In genomic region chr16:11612110-11612981, GRCh38 we compare ENCODE assay signal across 1 cellular context.
TF ChIP-seq lines count a peak whose summit lies in the region.

No MANE protein-coding gene starts in this region.

TF ChIP-seq in K562, 482 proteins besides CTCF, POLR2A, EP300 and RAD21 (continued from another document and continues in another):
- TF ChIP-seq, protein P1, sequence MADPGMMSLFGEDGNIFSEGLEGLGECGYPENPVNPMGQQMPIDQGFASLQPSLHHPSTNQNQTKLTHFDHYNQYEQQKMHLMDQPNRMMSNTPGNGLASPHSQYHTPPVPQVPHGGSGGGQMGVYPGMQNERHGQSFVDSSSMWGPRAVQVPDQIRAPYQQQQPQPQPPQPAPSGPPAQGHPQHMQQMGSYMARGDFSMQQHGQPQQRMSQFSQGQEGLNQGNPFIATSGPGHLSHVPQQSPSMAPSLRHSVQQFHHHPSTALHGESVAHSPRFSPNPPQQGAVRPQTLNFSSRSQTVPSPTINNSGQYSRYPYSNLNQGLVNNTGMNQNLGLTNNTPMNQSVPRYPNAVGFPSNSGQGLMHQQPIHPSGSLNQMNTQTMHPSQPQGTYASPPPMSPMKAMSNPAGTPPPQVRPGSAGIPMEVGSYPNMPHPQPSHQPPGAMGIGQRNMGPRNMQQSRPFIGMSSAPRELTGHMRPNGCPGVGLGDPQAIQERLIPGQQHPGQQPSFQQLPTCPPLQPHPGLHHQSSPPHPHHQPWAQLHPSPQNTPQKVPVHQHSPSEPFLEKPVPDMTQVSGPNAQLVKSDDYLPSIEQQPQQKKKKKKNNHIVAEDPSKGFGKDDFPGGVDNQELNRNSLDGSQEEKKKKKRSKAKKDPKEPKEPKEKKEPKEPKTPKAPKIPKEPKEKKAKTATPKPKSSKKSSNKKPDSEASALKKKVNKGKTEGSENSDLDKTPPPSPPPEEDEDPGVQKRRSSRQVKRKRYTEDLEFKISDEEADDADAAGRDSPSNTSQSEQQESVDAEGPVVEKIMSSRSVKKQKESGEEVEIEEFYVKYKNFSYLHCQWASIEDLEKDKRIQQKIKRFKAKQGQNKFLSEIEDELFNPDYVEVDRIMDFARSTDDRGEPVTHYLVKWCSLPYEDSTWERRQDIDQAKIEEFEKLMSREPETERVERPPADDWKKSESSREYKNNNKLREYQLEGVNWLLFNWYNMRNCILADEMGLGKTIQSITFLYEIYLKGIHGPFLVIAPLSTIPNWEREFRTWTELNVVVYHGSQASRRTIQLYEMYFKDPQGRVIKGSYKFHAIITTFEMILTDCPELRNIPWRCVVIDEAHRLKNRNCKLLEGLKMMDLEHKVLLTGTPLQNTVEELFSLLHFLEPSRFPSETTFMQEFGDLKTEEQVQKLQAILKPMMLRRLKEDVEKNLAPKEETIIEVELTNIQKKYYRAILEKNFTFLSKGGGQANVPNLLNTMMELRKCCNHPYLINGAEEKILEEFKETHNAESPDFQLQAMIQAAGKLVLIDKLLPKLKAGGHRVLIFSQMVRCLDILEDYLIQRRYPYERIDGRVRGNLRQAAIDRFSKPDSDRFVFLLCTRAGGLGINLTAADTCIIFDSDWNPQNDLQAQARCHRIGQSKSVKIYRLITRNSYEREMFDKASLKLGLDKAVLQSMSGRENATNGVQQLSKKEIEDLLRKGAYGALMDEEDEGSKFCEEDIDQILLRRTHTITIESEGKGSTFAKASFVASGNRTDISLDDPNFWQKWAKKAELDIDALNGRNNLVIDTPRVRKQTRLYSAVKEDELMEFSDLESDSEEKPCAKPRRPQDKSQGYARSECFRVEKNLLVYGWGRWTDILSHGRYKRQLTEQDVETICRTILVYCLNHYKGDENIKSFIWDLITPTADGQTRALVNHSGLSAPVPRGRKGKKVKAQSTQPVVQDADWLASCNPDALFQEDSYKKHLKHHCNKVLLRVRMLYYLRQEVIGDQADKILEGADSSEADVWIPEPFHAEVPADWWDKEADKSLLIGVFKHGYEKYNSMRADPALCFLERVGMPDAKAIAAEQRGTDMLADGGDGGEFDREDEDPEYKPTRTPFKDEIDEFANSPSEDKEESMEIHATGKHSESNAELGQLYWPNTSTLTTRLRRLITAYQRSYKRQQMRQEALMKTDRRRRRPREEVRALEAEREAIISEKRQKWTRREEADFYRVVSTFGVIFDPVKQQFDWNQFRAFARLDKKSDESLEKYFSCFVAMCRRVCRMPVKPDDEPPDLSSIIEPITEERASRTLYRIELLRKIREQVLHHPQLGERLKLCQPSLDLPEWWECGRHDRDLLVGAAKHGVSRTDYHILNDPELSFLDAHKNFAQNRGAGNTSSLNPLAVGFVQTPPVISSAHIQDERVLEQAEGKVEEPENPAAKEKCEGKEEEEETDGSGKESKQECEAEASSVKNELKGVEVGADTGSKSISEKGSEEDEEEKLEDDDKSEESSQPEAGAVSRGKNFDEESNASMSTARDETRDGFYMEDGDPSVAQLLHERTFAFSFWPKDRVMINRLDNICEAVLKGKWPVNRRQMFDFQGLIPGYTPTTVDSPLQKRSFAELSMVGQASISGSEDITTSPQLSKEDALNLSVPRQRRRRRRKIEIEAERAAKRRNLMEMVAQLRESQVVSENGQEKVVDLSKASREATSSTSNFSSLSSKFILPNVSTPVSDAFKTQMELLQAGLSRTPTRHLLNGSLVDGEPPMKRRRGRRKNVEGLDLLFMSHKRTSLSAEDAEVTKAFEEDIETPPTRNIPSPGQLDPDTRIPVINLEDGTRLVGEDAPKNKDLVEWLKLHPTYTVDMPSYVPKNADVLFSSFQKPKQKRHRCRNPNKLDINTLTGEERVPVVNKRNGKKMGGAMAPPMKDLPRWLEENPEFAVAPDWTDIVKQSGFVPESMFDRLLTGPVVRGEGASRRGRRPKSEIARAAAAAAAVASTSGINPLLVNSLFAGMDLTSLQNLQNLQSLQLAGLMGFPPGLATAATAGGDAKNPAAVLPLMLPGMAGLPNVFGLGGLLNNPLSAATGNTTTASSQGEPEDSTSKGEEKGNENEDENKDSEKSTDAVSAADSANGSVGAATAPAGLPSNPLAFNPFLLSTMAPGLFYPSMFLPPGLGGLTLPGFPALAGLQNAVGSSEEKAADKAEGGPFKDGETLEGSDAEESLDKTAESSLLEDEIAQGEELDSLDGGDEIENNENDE (IDR thresholded peaks at IDR 0.05; ENCODE audit: low read depth, low read length): no peak
- TF ChIP-seq TAF7 (tag; IDR thresholded peaks at IDR 0.05) (no peak), PKNOX1 (IDR thresholded peaks at IDR 0.05) (no peak), TAL1 (IDR thresholded peaks at IDR 0.05) (no peak), RBM25 (IDR thresholded peaks at IDR 0.05; ENCODE audit: low read depth, low read length, severe bottlenecking) (no peak), TCF3 (CRISPR knock-in tag; IDR thresholded peaks at IDR 0.05) (peak; percentile 53), CBX8 (IDR thresholded peaks at IDR 0.05; ENCODE audit: borderline replicate concordance, extremely low read depth, low read depth, low read length, poor library complexity, severe bottlenecking) (no peak), ZBTB7A (IDR thresholded peaks at IDR 0.05; ENCODE audit: borderline replicate concordance, control insufficient read depth, low read depth, low read length) (no peak), CEBPB (tag; IDR thresholded peaks at IDR 0.05) (peak; percentile 94), RERE (CRISPR knock-in tag; IDR thresholded peaks at IDR 0.05; ENCODE audit: borderline replicate concordance) (no peak), SRSF3 (IDR thresholded peaks at IDR 0.05; ENCODE audit: insufficient read depth, low read length) (no peak), CBX3 (IDR thresholded peaks at IDR 0.05; ENCODE audit: borderline replicate concordance in 1 of 2, low read length in 2 of 2) (peak in 1 of 2 experiments; percentile 73; a peak in 1 of 3 replicates), NUFIP1 (IDR thresholded peaks at IDR 0.05; ENCODE audit: partially characterized antibody) (no peak), RBM15 (IDR thresholded peaks at IDR 0.05; ENCODE audit: insufficient read depth, low read length) (no peak), SREBF1 (IDR thresholded peaks at IDR 0.05; ENCODE audit: borderline replicate concordance, low read depth, low read length) (no peak), ZNF57 (CRISPR knock-in tag; IDR thresholded peaks at IDR 0.05) (no peak), REST (CRISPR knock-in tag; IDR thresholded peaks at IDR 0.05; ENCODE audit: low read depth) (no peak), RFX1 (IDR thresholded peaks at IDR 0.05) (peak; percentile 56), ARID1B (IDR thresholded peaks at IDR 0.05) (peak; percentile 42; the same call in 1 of the 2 replicates), ZNF232 (CRISPR knock-in tag; IDR thresholded peaks at IDR 0.05) (0 out of 2 replicates have a peak, but pooled peaks have one; percentile 82), POLR3A (IDR thresholded peaks at IDR 0.05; ENCODE audit: borderline replicate concordance, extremely low read depth, insufficient read depth, insufficient read length) (no peak), ZNF124 (CRISPR knock-in tag; IDR thresholded peaks at IDR 0.05) (no peak), ZNF263 (CRISPR knock-in tag; IDR thresholded peaks at IDR 0.05; ENCODE audit: borderline replicate concordance) (peak; percentile 62; the same call in 1 of the 2 replicates), GMEB1 (CRISPR knock-in tag; IDR thresholded peaks at IDR 0.05) (no peak), ZC3H11A (IDR thresholded peaks at IDR 0.05; ENCODE audit: low read depth, low read length) (no peak), HEY1 (CRISPR knock-in tag; IDR thresholded peaks at IDR 0.05; ENCODE audit: borderline replicate concordance) (peak; percentile 92), KDM2B (CRISPR knock-in tag; IDR thresholded peaks at IDR 0.05) (no peak)
- TF ChIP-seq, protein P2, sequence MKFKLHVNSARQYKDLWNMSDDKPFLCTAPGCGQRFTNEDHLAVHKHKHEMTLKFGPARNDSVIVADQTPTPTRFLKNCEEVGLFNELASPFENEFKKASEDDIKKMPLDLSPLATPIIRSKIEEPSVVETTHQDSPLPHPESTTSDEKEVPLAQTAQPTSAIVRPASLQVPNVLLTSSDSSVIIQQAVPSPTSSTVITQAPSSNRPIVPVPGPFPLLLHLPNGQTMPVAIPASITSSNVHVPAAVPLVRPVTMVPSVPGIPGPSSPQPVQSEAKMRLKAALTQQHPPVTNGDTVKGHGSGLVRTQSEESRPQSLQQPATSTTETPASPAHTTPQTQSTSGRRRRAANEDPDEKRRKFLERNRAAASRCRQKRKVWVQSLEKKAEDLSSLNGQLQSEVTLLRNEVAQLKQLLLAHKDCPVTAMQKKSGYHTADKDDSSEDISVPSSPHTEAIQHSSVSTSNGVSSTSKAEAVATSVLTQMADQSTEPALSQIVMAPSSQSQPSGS (CRISPR knock-in tag; IDR thresholded peaks at IDR 0.05): no peak
- TF ChIP-seq, protein P3, sequence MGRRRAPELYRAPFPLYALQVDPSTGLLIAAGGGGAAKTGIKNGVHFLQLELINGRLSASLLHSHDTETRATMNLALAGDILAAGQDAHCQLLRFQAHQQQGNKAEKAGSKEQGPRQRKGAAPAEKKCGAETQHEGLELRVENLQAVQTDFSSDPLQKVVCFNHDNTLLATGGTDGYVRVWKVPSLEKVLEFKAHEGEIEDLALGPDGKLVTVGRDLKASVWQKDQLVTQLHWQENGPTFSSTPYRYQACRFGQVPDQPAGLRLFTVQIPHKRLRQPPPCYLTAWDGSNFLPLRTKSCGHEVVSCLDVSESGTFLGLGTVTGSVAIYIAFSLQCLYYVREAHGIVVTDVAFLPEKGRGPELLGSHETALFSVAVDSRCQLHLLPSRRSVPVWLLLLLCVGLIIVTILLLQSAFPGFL (CRISPR knock-in tag; IDR thresholded peaks at IDR 0.05): no peak
